In the genomic region with DNA sequence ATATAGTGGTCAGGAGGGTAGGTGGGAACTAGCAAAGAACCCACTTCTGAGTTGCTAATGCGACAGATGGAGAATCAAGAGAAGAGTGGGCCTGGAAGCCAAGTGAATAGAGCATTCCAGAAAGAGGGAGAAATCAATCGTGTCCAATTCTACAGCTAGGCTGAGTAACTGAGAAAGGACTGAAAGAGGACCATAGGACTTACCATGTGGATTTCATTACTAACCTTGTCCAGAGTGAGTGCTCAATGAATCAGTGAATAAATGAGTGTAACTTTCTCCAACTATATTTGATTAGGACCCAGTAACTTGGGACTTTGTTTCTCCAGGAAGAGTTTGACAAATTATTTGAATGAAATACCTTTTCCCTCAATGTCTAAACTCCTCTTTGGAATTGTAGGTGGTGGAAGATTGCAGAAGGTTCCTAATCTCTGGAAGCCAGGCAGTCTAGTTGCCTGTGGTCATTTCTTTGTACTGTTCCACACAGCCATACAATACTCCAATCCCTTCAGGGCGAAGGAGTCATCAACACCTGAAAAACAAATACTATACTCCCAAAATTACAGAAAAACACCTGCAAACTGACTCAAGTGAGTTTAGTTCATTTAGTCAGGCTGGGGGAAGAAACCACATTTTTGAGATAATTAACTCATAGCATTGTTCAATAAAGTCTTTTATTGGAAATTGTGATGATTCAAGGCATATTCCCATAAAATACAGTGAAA, we compare ENCODE assay signal across 19 cellular contexts. TPM values are rescaled to one million over a fixed set of nuclear protein-coding genes. Genes with fewer than 3 reads are reported as not detected.
DNase-seq lines count a peak whose midpoint lies in the region; ATAC-seq, FAIRE-seq and TF ChIP-seq lines count a peak whose summit lies in the region.
"Had no signal": no experiment of that assay in that cellular context is flagged by ENCODE, and none has a peak within 500 bp of the region (broad histone marks: within the 10 kb centered on the region; RNA-seq: fewer than 3 reads in every experiment).

No MANE protein-coding gene starts in this region.

- DNase-seq in HepG2 (ENCODE audit: low spot score), result no peak
- no peak for DNase-seq in right lobe of liver
- no peak for DNase-seq in RWPE2 (ENCODE audit: low spot score)
- peak; percentile 71 for DNase-seq in fibroblast of peridontal ligament (ENCODE audit: extremely low read depth)
- no peak for DNase-seq in activated naive CD4-positive, alpha-beta T cell treated with Interleukin-2 at 50 U/mL for 16 hours
- DNase-seq in Calu3, result no peak
- DNase-seq in hippocampal formation (lab: John Stamatoyannopoulos, UW), result no peak
- DNase-seq: 8988T; CD4-positive, CD25-positive, alpha-beta regulatory T cell; DND-41; MM.1S; NCI-H1105; NCI-H187; NCI-H446 treated with DMSO at 0.1 percent for 48 hours; NCI-H748 treated with DMSO at 0.1 percent for 48 hours; SHP77 had no signal

- peaks cover 18% of the 10 kb centered on the region for H3K4me1 Mint-ChIP-seq in Calu3 (ENCODE audit: low read depth, unreplicated experiment)

- TF ChIP-seq EP300 in HepG2 (IDR thresholded peaks at IDR 0.05; ENCODE audit: low read depth in 2 of 2, low read length in 2 of 2), result no peak
- TF ChIP-seq EP300 in HepG2 (CRISPR knock-in tag; IDR thresholded peaks at IDR 0.05; ENCODE audit: borderline replicate concordance), result no peak

- H3K4me2 ChIP-seq in HepG2 (ENCODE audit: low read depth, low read length), result no peak overlapping the region
- H3K4me2 ChIP-seq: KMS-11 had no signal

- no peaks in the 10 kb centered on the region for H3K9me3 ChIP-seq in HepG2 (ENCODE audit: low read length)
- no peaks in the 10 kb centered on the region for H3K9me3 ChIP-seq in right lobe of liver
- no peaks in the 10 kb centered on the region for H3K9me3 ChIP-seq in RWPE2 (ENCODE audit: severe bottlenecking)

- in situ Hi-C loops in HepG2 (cut with HindIII; ENCODE audit: extremely low pct_ligation_motif_present, low pct_unique_long_range_greater_than_20kb), result no loop called here

- CTCF ChIA-PET in HepG2 (lab: Yijun Ruan, JAX; ENCODE audit: low intra/inter-chr PET ratio, low total read pairs), result no interaction called here
- CTCF ChIA-PET in Calu3 (lab: Charles Lee), result interaction anchor here (0.9 to 1.2 kb wide), 4 partner anchors 9 to 26 kb away, joined by 3 to 6 read pairs (median 4); no protein-coding TSS in a partner anchor

- no peaks in the 10 kb centered on the region for H3K27me3 Mint-ChIP-seq in Calu3 (ENCODE audit: unreplicated experiment)

- peaks cover 33% of the 10 kb centered on the region for H3K36me3 Mint-ChIP-seq in Calu3 (ENCODE audit: insufficient read depth, unreplicated experiment)
- H3K36me3 Mint-ChIP-seq: CD4-positive, CD25-positive, alpha-beta regulatory T cell had no signal

- H4K20me1 ChIP-seq in HepG2 (ENCODE audit: insufficient read depth, low read length), result no peaks in the 10 kb centered on the region

- POLR2A ChIA-PET in HepG2 (lab: Yijun Ruan, JAX), result interaction anchor here (2.2 kb wide), 1 partner anchor 10 kb away, joined by 12 read pairs; no protein-coding TSS in a partner anchor

- no TSS peak for BruUV-seq in HepG2 (replicated peaks; lab: Mats Ljungman, UMichigan)
- BruUV-seq in Calu3 (replicated peaks; lab: Mats Ljungman, UMichigan), result no TSS peak

- no peak overlapping the region for H3K27ac Mint-ChIP-seq in Calu3 (ENCODE audit: unreplicated experiment)

- no peaks in the 10 kb centered on the region for H3K9me3 Mint-ChIP-seq in Calu3 (ENCODE audit: low read depth, unreplicated experiment)
- H3K9me3 Mint-ChIP-seq: CD4-positive, CD25-positive, alpha-beta regulatory T cell had no signal

- no peak overlapping the region for H3K4me3 ChIP-seq in HepG2 (replicated peaks in 1 of 3; ENCODE audit: insufficient read depth in 1 of 3, low read depth in 2 of 3, low read length in 3 of 3)
- H3K4me3 ChIP-seq in right lobe of liver, result no peak overlapping the region
- no peak overlapping the region for H3K4me3 ChIP-seq in RWPE2 (ENCODE audit: severe bottlenecking)

- peak overlapping the region; percentile 40 for H2AFZ ChIP-seq in HepG2 (ENCODE audit: low read length)

- H3K4me3 Mint-ChIP-seq in Calu3 (ENCODE audit: low read depth, unreplicated experiment), result no peak overlapping the region

- no peak overlapping the region for H3K9ac ChIP-seq in HepG2 (ENCODE audit: insufficient read depth, low read depth, low read length)
- H3K9ac ChIP-seq: KMS-11 had no signal

- H3K27ac ChIP-seq in HepG2 (ENCODE audit: extremely low read length, insufficient read depth, low read length), result no peak overlapping the region
- H3K27ac ChIP-seq in right lobe of liver, result no peak overlapping the region
- peak overlapping the region; percentile 72 for H3K27ac ChIP-seq in RWPE2 (ENCODE audit: poor library complexity, severe bottlenecking)
- H3K27ac ChIP-seq: KMS-11 had no signal

- H3K36me3 ChIP-seq in HepG2 (replicated peaks in 1 of 2; ENCODE audit: control insufficient read depth in 1 of 2, insufficient read depth in 2 of 2, low read length in 2 of 2), result no peaks in the 10 kb centered on the region
- H3K36me3 ChIP-seq in right lobe of liver, result no peaks in the 10 kb centered on the region
- H3K36me3 ChIP-seq in RWPE2 (ENCODE audit: low read depth), result no peaks in the 10 kb centered on the region

- no peak for TF ChIP-seq RAD21 in HepG2 (CRISPR knock-in tag; IDR thresholded peaks at IDR 0.05)

- no peak for FAIRE-seq in HepG2 (lab: Jason Lieb, UNC)
- FAIRE-seq: H1 had no signal

- H3K4me1 ChIP-seq in HepG2 (ENCODE audit: insufficient read depth, low read length) (peaks cover 24% of the 10 kb centered on the region), right lobe of liver (peaks cover 0 to 11% (median 0%) of the 10 kb centered on the region in 4 donors), RWPE2 (ENCODE audit: insufficient read depth, poor library complexity, severe bottlenecking) (peaks cover 43% of the 10 kb centered on the region)

- 73% methylated on average over 3 of the region's 3 CpGs for WGBS in HepG2 (ENCODE audit: low lambda C conversion rate)
- WGBS in right lobe of liver (ENCODE audit: insufficient coverage, low coverage, low lambda C conversion rate, missing lambda C conversion rate), result 72% methylated on average over 3 of the region's 3 CpGs

- no peak for TF ChIP-seq POLR2A in HepG2 (IDR thresholded peaks at IDR 0.05; ENCODE audit: insufficient read depth in 1 of 2, low read depth in 2 of 2, low read length in 2 of 2)
- TF ChIP-seq POLR2A in right lobe of liver (IDR thresholded peaks at IDR 0.05), result no peak

- H3K27me3 ChIP-seq in HepG2 (ENCODE audit: control insufficient read depth in 1 of 2, insufficient read depth in 2 of 2, low read length in 2 of 2) (no peaks in the 10 kb centered on the region), right lobe of liver (no peaks in the 10 kb centered on the region), RWPE2 (ENCODE audit: insufficient read depth, poor library complexity, severe bottlenecking) (no peaks in the 10 kb centered on the region)

- intact Hi-C loops in HepG2 (cut with micrococcal nuclease; ENCODE audit: unreplicated experiment) (no loop called here), right lobe of liver (cut with DNase I) (no loop called here), Calu3 (cut with micrococcal nuclease; ENCODE audit: unreplicated experiment) (no loop called here)

- ATAC-seq in HepG2 (no peak), right lobe of liver (no peak), RWPE2 (ENCODE audit: low read depth) (no peak), GM18873 (IDR thresholded peaks at IDR 0.05; ENCODE audit: low FRiP score, unreplicated experiment) (no peak)

- TF ChIP-seq CTCF in HepG2 (CRISPR knock-in tag; IDR thresholded peaks at IDR 0.05) (no peak), right lobe of liver (IDR thresholded peaks at IDR 0.05) (no peak), RWPE2 (IDR thresholded peaks at IDR 0.05; ENCODE audit: poor library complexity, severe bottlenecking) (no peak), Calu3 (IDR thresholded peaks at IDR 0.05; ENCODE audit: unreplicated experiment) (no peak)

- H3K79me2 ChIP-seq in HepG2 (ENCODE audit: insufficient read depth, low read length), result peaks cover 1% of the 10 kb centered on the region

RNA-seq across cellular contexts. Expression of gene F2RL1, which starts 2.6 kb away (rescaled TPM):
- total RNA-seq in HepG2 (2016; rRNA removed; fragmentation: Illumina TruSeq; extraction: Trizol), result 6.3 and 9.9 TPM in 2 replicates
- 0.61 and 0.71 TPM in 2 replicates for total RNA-seq in HepG2 (2016; cell fraction: cytosol; rRNA removed; fragmentation: Illumina TruSeq; extraction: Trizol; ENCODE audit: low read depth)
- 4.8 and 10.3 TPM in 2 replicates for total RNA-seq in HepG2 (2016; cell fraction: insoluble cytoplasmic fraction; rRNA removed; fragmentation: Illumina TruSeq; extraction: Trizol)
- 1.6 and 1.9 TPM in 2 replicates for total RNA-seq in HepG2 (2016; cell fraction: membrane; rRNA removed; fragmentation: Illumina TruSeq; extraction: Trizol)
- total RNA-seq in HepG2 (2016; cell fraction: nucleus; rRNA removed; fragmentation: Illumina TruSeq; extraction: Trizol), result 10.2 and 11.2 TPM in 2 replicates
- 23.0 TPM in 2 replicates for polyA plus RNA-seq in HepG2 (2011; rRNA removed)
- 15.6 and 23.7 TPM in 2 replicates for polyA plus RNA-seq in HepG2 (2011; cell fraction: cytosol; rRNA removed)
- 3.3 and 3.7 TPM in 2 replicates for polyA plus RNA-seq in HepG2 (2011; cell fraction: nucleus; rRNA removed)
- 7.4 and 10.0 TPM in 2 replicates for polyA plus RNA-seq in HepG2 (2012)
- 0.38 and 0.44 TPM in 2 replicates for polyA plus RNA-seq in HepG2 (2016; cell fraction: cytosol; fragmentation: Illumina TruSeq; extraction: Trizol; ENCODE audit: low read depth)
- 4.3 and 4.4 TPM in 2 replicates for polyA plus RNA-seq in HepG2 (2016; cell fraction: insoluble cytoplasmic fraction; fragmentation: Illumina TruSeq; extraction: Trizol; ENCODE audit: low read depth)
- polyA plus RNA-seq in HepG2 (2016; cell fraction: membrane; fragmentation: Illumina TruSeq; extraction: Trizol; ENCODE audit: low read depth), result 0.86 and 1.0 TPM in 2 replicates
- 12.6 and 13.5 TPM in 2 replicates for polyA plus RNA-seq in HepG2 (2016; cell fraction: nucleus; fragmentation: Illumina TruSeq; extraction: Trizol; ENCODE audit: insufficient read depth, low read depth)
- polyA minus RNA-seq in HepG2 (2011; rRNA and poly(A)+ RNA removed; ENCODE audit: low replicate concordance), result 0.33 and 45.9 TPM in 2 replicates
- 11.8 and 15.6 TPM in 2 replicates for polyA minus RNA-seq in HepG2 (2011; cell fraction: cytosol; rRNA and poly(A)+ RNA removed)
- polyA minus RNA-seq in HepG2 (2011; cell fraction: nucleus; rRNA and poly(A)+ RNA removed), result 5.0 and 9.2 TPM in 2 replicates
- total RNA-seq in right lobe of liver, result 10 to 100 TPM in 4 of 6 experiments, 1 to 10 TPM in 2; 2.6 to 17.0 (median 11.6) TPM
- 122 and 147 TPM in 2 replicates for total RNA-seq in Calu3 (2022)

RNA-seq across cellular contexts. Expression of gene S100Z, which starts 33.5 kb away (rescaled TPM):
- total RNA-seq in HepG2 (2016; rRNA removed; fragmentation: Illumina TruSeq; extraction: Trizol), result not detected in 2 replicates
- total RNA-seq in HepG2 (2016; cell fraction: cytosol; rRNA removed; fragmentation: Illumina TruSeq; extraction: Trizol; ENCODE audit: low read depth), result not detected in 2 replicates
- total RNA-seq in HepG2 (2016; cell fraction: insoluble cytoplasmic fraction; rRNA removed; fragmentation: Illumina TruSeq; extraction: Trizol), result not detected in 2 replicates
- total RNA-seq in HepG2 (2016; cell fraction: membrane; rRNA removed; fragmentation: Illumina TruSeq; extraction: Trizol), result not detected in 2 replicates
- total RNA-seq in HepG2 (2016; cell fraction: nucleus; rRNA removed; fragmentation: Illumina TruSeq; extraction: Trizol), result not detected in 2 replicates
- polyA plus RNA-seq in HepG2 (2011; rRNA removed), result 0.17 and 0.22 TPM in 2 replicates
- polyA plus RNA-seq in HepG2 (2011; cell fraction: cytosol; rRNA removed), result 0.08 and 0.20 TPM in 2 replicates
- polyA plus RNA-seq in HepG2 (2011; cell fraction: nucleus; rRNA removed), result 0.36 TPM in 1 of 2 replicates, not detected in the other
- polyA plus RNA-seq in HepG2 (2012), result 0.12 TPM in 1 of 2 replicates, not detected in the other
- not detected in 2 replicates for polyA plus RNA-seq in HepG2 (2016; cell fraction: cytosol; fragmentation: Illumina TruSeq; extraction: Trizol; ENCODE audit: low read depth)
- polyA plus RNA-seq in HepG2 (2016; cell fraction: insoluble cytoplasmic fraction; fragmentation: Illumina TruSeq; extraction: Trizol; ENCODE audit: low read depth), result not detected in 2 replicates
- polyA plus RNA-seq in HepG2 (2016; cell fraction: membrane; fragmentation: Illumina TruSeq; extraction: Trizol; ENCODE audit: low read depth), result not detected in 2 replicates
- not detected in 2 replicates for polyA plus RNA-seq in HepG2 (2016; cell fraction: nucleus; fragmentation: Illumina TruSeq; extraction: Trizol; ENCODE audit: insufficient read depth, low read depth)
- polyA minus RNA-seq in HepG2 (2011; rRNA and poly(A)+ RNA removed; ENCODE audit: low replicate concordance), result not detected in 2 replicates
- polyA minus RNA-seq in HepG2 (2011; cell fraction: cytosol; rRNA and poly(A)+ RNA removed), result not detected in 2 replicates
- polyA minus RNA-seq in HepG2 (2011; cell fraction: nucleus; rRNA and poly(A)+ RNA removed), result 1.1 TPM in 1 of 2 replicates, not detected in the other
- under 1 TPM in 1 of 6 experiments, not detected in 5; 0.43 TPM for total RNA-seq in right lobe of liver
- not detected in 2 replicates for total RNA-seq in Calu3 (2022)
- polyA plus RNA-seq: H1 had no signal
